Comparison of ENCODE assay signal across 27 cellular contexts in the genomic region with DNA sequence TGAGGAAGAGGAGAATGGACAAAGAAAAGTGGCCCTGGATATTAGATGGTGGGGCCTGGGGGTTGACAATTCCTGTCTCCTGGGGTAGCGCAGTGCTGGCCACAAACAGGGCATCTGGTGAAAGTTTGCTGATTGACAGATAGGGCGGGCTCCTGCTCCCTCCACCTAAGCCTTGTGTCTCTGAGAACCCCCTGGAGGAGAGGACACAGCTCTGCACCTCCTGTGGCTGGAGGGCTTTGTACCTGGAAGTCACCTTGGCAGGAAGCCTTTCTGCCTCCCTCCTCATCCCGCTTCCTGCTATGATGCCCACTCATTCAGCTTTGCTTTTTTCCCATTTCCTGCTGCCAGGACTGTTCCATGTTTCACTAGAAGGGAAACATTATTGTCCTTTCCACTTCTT.
DNase-seq lines count a peak whose midpoint lies in the region; ATAC-seq and TF ChIP-seq lines count a peak whose summit lies in the region.
"Had no signal": no experiment of that assay in that cellular context is flagged by ENCODE, and none has a peak within 500 bp of the region (broad histone marks: within the 10 kb centered on the region; RNA-seq: fewer than 3 reads in every experiment).

No MANE protein-coding gene starts in this region.

- H3K9me3 Mint-ChIP-seq in endodermal cell = peaks cover 7% of the 10 kb centered on the region
- peaks cover 6% of the 10 kb centered on the region for H3K9me3 Mint-ChIP-seq in activated naive CD8-positive, alpha-beta T cell treated with anti-CD3 and anti-CD28 coated beads for 36 hours

- H2BK12ac ChIP-seq in trophoblast cell (ENCODE audit: low read length) = no peak overlapping the region

- H3K79me1 ChIP-seq in trophoblast cell (ENCODE audit: low read length) = peaks cover 14% of the 10 kb centered on the region

- no peak overlapping the region for H3K4me2 ChIP-seq in trophoblast cell (ENCODE audit: low read length)
- H3K4me2 ChIP-seq: KMS-11 had no signal

- H3K4me1 ChIP-seq in BE2C (peaks cover 19% of the 10 kb centered on the region), endodermal cell (ENCODE audit: control insufficient read depth, insufficient read depth, low read length) (peaks cover under 1% of the 10 kb centered on the region), trophoblast cell (ENCODE audit: control insufficient read depth in 1 of 2, insufficient read depth in 2 of 2, low read length in 2 of 2) (peaks cover 5 to 13% of the 10 kb centered on the region in 2 experiments)

- H2BK5ac ChIP-seq in trophoblast cell (ENCODE audit: low read depth, low read length, poor library complexity) = no peak overlapping the region

- peaks cover 8% of the 10 kb centered on the region for H3K4me1 Mint-ChIP-seq in endodermal cell
- peaks cover 3% of the 10 kb centered on the region for H3K4me1 Mint-ChIP-seq in activated naive CD8-positive, alpha-beta T cell treated with anti-CD3 and anti-CD28 coated beads for 36 hours
- H3K4me1 Mint-ChIP-seq: CD4-positive, CD25-positive, alpha-beta regulatory T cell had no signal

- H3K79me2 ChIP-seq in trophoblast cell (ENCODE audit: control insufficient read depth, insufficient read depth, low read length, poor library complexity) = no peaks in the 10 kb centered on the region

- H3K27me3 ChIP-seq in BE2C = no peaks in the 10 kb centered on the region
- peaks cover 10% of the 10 kb centered on the region for H3K27me3 ChIP-seq in endodermal cell (ENCODE audit: control insufficient read depth, insufficient read depth, low read length, poor library complexity, severe bottlenecking)
- H3K27me3 ChIP-seq in trophoblast cell (ENCODE audit: insufficient read depth, low read length) = no peaks in the 10 kb centered on the region
- H3K27me3 ChIP-seq: SJSA1 had no signal

- no peak overlapping the region for H3K4ac ChIP-seq in trophoblast cell (ENCODE audit: low read depth, low read length)

- H3K36me3 ChIP-seq in BE2C (no peaks in the 10 kb centered on the region), endodermal cell (ENCODE audit: control insufficient read depth, insufficient read depth, low read length) (no peaks in the 10 kb centered on the region), trophoblast cell (ENCODE audit: control insufficient read depth in 1 of 2, insufficient read depth in 2 of 2, low read length in 2 of 2) (no peaks in the 10 kb centered on the region)
- H3K36me3 ChIP-seq: SJSA1 had no signal

- 96 to 100% methylated on average over 2 to 3 of the region's 3 CpGs for WGBS in endodermal cell (ENCODE audit: insufficient coverage in 1 of 2, insufficient read length in 1 of 2), 2 experiments
- no CpG with 5 or more reads among the region's 3 CpGs for WGBS in trophoblast cell (ENCODE audit: extremely low coverage, insufficient coverage, insufficient read length)

- peaks cover 36% of the 10 kb centered on the region for H3K27me3 Mint-ChIP-seq in endodermal cell (ENCODE audit: insufficient read depth)
- H3K27me3 Mint-ChIP-seq in activated naive CD8-positive, alpha-beta T cell treated with anti-CD3 and anti-CD28 coated beads for 36 hours = peaks cover 7% of the 10 kb centered on the region

- TF ChIP-seq CTCF in BE2C (IDR thresholded peaks at IDR 0.05; ENCODE audit: low read depth, low read length) (peak; percentile 29; the same call in 1 of the 2 replicates), endodermal cell (conservative IDR thresholded peaks at IDR 0.05) (peak; percentile 45)

- no peak overlapping the region for H3K18ac ChIP-seq in trophoblast cell (ENCODE audit: low read length)

- no peak overlapping the region for H3K27ac ChIP-seq in endodermal cell (ENCODE audit: low read depth, low read length)
- H3K27ac ChIP-seq in trophoblast cell (ENCODE audit: low read depth, low read length) = no peak overlapping the region
- H3K27ac ChIP-seq: KMS-11, SJSA1 had no signal

- no peak overlapping the region for H2AK5ac ChIP-seq in trophoblast cell (ENCODE audit: low read length)

- H3K9me3 ChIP-seq in BE2C = no peaks in the 10 kb centered on the region
- H3K9me3 ChIP-seq in endodermal cell (ENCODE audit: control insufficient read depth, low read length) = no peaks in the 10 kb centered on the region
- peaks cover 5% of the 10 kb centered on the region for H3K9me3 ChIP-seq in trophoblast cell (ENCODE audit: insufficient read depth, low read depth, low read length)

- no peak overlapping the region for H3K9ac ChIP-seq in endodermal cell (ENCODE audit: extremely low read depth, low read length, poor library complexity, severe bottlenecking)
- H3K9ac ChIP-seq in trophoblast cell (ENCODE audit: low read length) = no peak overlapping the region
- H3K9ac ChIP-seq: KMS-11 had no signal

- H3K14ac ChIP-seq in trophoblast cell (ENCODE audit: low read length) = no peak overlapping the region

- no peak overlapping the region for H4K12ac ChIP-seq in trophoblast cell (ENCODE audit: low read depth, low read length)

- H2AFZ ChIP-seq in trophoblast cell (ENCODE audit: insufficient read depth, low read length, poor library complexity) = no peak overlapping the region

- H3K36me3 Mint-ChIP-seq in endodermal cell (ENCODE audit: low read depth) = no peaks in the 10 kb centered on the region
- no peaks in the 10 kb centered on the region for H3K36me3 Mint-ChIP-seq in activated naive CD8-positive, alpha-beta T cell treated with anti-CD3 and anti-CD28 coated beads for 36 hours
- H3K36me3 Mint-ChIP-seq: CD4-positive, CD25-positive, alpha-beta regulatory T cell had no signal

- no peak overlapping the region for H3K4me3 ChIP-seq in BE2C (ENCODE audit: low read depth, low read length)
- no peak overlapping the region for H3K4me3 ChIP-seq in endodermal cell (ENCODE audit: low read length)
- H3K4me3 ChIP-seq in trophoblast cell (ENCODE audit: low read depth, low read length) = no peak overlapping the region
- H3K4me3 ChIP-seq: GM12878, SJSA1 had no signal

- no peak overlapping the region for H3K27ac Mint-ChIP-seq in endodermal cell
- H3K27ac Mint-ChIP-seq in activated naive CD8-positive, alpha-beta T cell treated with anti-CD3 and anti-CD28 coated beads for 36 hours = no peak overlapping the region
- H3K27ac Mint-ChIP-seq: CD4-positive, CD25-positive, alpha-beta regulatory T cell had no signal

- H3K4me3 Mint-ChIP-seq in endodermal cell = no peak overlapping the region
- no peak overlapping the region for H3K4me3 Mint-ChIP-seq in activated naive CD8-positive, alpha-beta T cell treated with anti-CD3 and anti-CD28 coated beads for 36 hours

- no peak overlapping the region for H4K91ac ChIP-seq in trophoblast cell (ENCODE audit: low read depth, low read length)

- ATAC-seq in GM19328 (IDR thresholded peaks at IDR 0.05; ENCODE audit: unreplicated experiment) = no peak
- no peak for ATAC-seq in GM18520 (IDR thresholded peaks at IDR 0.05; ENCODE audit: unreplicated experiment)
- ATAC-seq: GM12878, HCT116, PC-3 had no signal

- no peak overlapping the region for H3K23ac ChIP-seq in trophoblast cell (ENCODE audit: low read length)

- H4K8ac ChIP-seq in trophoblast cell (ENCODE audit: low read depth, low read length) = peak overlapping the region; percentile 4

- H2BK120ac ChIP-seq in trophoblast cell (ENCODE audit: insufficient read depth, low read length, poor library complexity) = no peak overlapping the region

- peak; percentile 39 for DNase-seq in BE2C
- DNase-seq in NCI-H69 (lab: John Stamatoyannopoulos, UW) = peak; percentile 9
- DNase-seq in endodermal cell = no peak
- DNase-seq in trophoblast cell = no peak
- DNase-seq in activated naive CD8-positive, alpha-beta T cell treated with anti-CD3 and anti-CD28 coated beads for 36 hours = no peak
- no peak for DNase-seq in T1000 (lab: John Stamatoyannopoulos, UW)
- DNase-seq: 8988T; ACHN; CD4-positive, CD25-positive, alpha-beta regulatory T cell; DMS53; IMR-90; MM.1S; NCI-H1417 treated with DMSO at 0.1 percent for 48 hours; NCI-H187; NCI-H2081 treated with DMSO at 0.1 percent for 48 hours; NCI-H2171; NCI-H345; NCI-H510A treated with DMSO at 0.1 percent for 48 hours; NCI-H774; PC-3; Right ventricle myocardium superior had no signal

Comparison
In these comparisons a context has a peak if more than half of its experiments do, and no peak if none do; other contexts are left out.
1. DNase-seq: peak in BE2C (single experiment) and NCI-H69 (single experiment); none in endodermal cell (single experiment), trophoblast cell (0 of 2), activated naive CD8-positive, alpha-beta T cell treated with anti-CD3 and anti-CD28 coated beads for 36 hours (single experiment) and T1000 (single experiment).